ENCODE assay signal across 21 cellular contexts in genomic region chr5:2415678-2416077, GRCh38.
DNase-seq lines count a peak whose midpoint lies in the region; ATAC-seq and TF ChIP-seq lines count a peak whose summit lies in the region.
"Had no signal": no experiment of that assay in that cellular context is flagged by ENCODE, and none has a peak within 500 bp of the region (broad histone marks: within the 10 kb centered on the region; RNA-seq: fewer than 3 reads in every experiment).

No MANE protein-coding gene starts in this region.

- no peak overlapping the region for H3K27ac Mint-ChIP-seq in neural crest cell (ENCODE audit: unreplicated experiment)
- H3K27ac Mint-ChIP-seq: activated CD8-positive, alpha-beta memory T cell treated with anti-CD3 and anti-CD28 coated beads, Interleukin-2, amount 10 ng/mL, durations not matched to agents 7 days and 5 days; CD14-positive monocyte; mesothelial cell of epicardium; naive B cell had no signal

- no peak overlapping the region for H3K4me3 ChIP-seq in SK-N-SH (ENCODE audit: low read depth in 2 of 2, low read length in 1 of 2)
- H3K4me3 ChIP-seq: body of pancreas, SK-N-MC had no signal

- no peaks in the 10 kb centered on the region for H4K20me1 ChIP-seq in SK-N-SH (ENCODE audit: insufficient read depth)

- H3K4me1 ChIP-seq in SK-N-SH (ENCODE audit: control insufficient read depth in 1 of 2, insufficient read depth in 2 of 2, low read depth in 1 of 2, low read length in 1 of 2): no peaks in the 10 kb centered on the region
- H3K4me1 ChIP-seq: body of pancreas had no signal

- no peak overlapping the region for H3K9ac ChIP-seq in SK-N-SH
- H3K9ac ChIP-seq: KMS-11 had no signal

- peaks cover 69% of the 10 kb centered on the region for H3K27me3 Mint-ChIP-seq in neural crest cell (ENCODE audit: low read depth)
- H3K27me3 Mint-ChIP-seq: activated CD8-positive, alpha-beta memory T cell treated with anti-CD3 and anti-CD28 coated beads, Interleukin-2, amount 10 ng/mL, durations not matched to agents 7 days and 5 days; naive B cell had no signal

- DNase-seq in HT1080 (ENCODE audit: low read depth) (peak; percentile 20), SK-N-SH (peak; percentile 27), neural crest cell (ENCODE audit: low read depth, low spot score) (no peak), KBM-7 (no peak), HCEC 1CT (no peak)
- DNase-seq: activated CD4-positive, alpha-beta T cell treated with anti-CD3 and anti-CD28 coated beads, Interleukin-2, amount 50 U/mL, for 1 hour; activated CD8-positive, alpha-beta memory T cell treated with anti-CD3 and anti-CD28 coated beads, Interleukin-2, amount 10 ng/mL, durations not matched to agents 7 days and 5 days; activated naive CD4-positive, alpha-beta T cell; activated T-cell treated with anti-CD3 and anti-CD28 coated beads, Interleukin-2, amount 50 U/mL, for 48 hours; body of pancreas; Calu3; naive B cell; stimulated activated naive CD4-positive, alpha-beta T cell treated with Interleukin-2 at 50 U/mL for 16 hours; T-helper 2 cell had no signal

- WGBS in SK-N-SH (ENCODE audit: low lambda C conversion rate): 24% methylated on average over 11 of the region's 23 CpGs

- peaks cover 2% of the 10 kb centered on the region for H3K36me3 Mint-ChIP-seq in neural crest cell (ENCODE audit: low read depth)
- H3K36me3 Mint-ChIP-seq: activated CD8-positive, alpha-beta memory T cell treated with anti-CD3 and anti-CD28 coated beads, Interleukin-2, amount 10 ng/mL, durations not matched to agents 7 days and 5 days; CD14-positive monocyte; mesothelial cell of epicardium; naive B cell had no signal

- CTCF ChIA-PET in SK-N-SH (lab: Yijun Ruan, JAX): no interaction called here

- POLR2A ChIA-PET in SK-N-SH (lab: Yijun Ruan, JAX): no interaction called here

- H3K9me2 ChIP-seq in SK-N-SH: no peaks in the 10 kb centered on the region

- H3K4me1 Mint-ChIP-seq in neural crest cell: no peaks in the 10 kb centered on the region
- H3K4me1 Mint-ChIP-seq: activated CD8-positive, alpha-beta memory T cell treated with anti-CD3 and anti-CD28 coated beads, Interleukin-2, amount 10 ng/mL, durations not matched to agents 7 days and 5 days; CD14-positive monocyte; mesothelial cell of epicardium; naive B cell had no signal

- no peaks in the 10 kb centered on the region for H3K36me3 ChIP-seq in SK-N-SH (replicated peaks in 1 of 2; ENCODE audit: control insufficient read depth in 1 of 2, insufficient read depth in 2 of 2, low read length in 1 of 2)

- no peak for TF ChIP-seq RAD21 in SK-N-SH (IDR thresholded peaks at IDR 0.05; ENCODE audit: low read length)

- ATAC-seq in GM18861 (IDR thresholded peaks at IDR 0.05; ENCODE audit: unreplicated experiment): no peak
- ATAC-seq: activated CD8-positive, alpha-beta memory T cell treated with anti-CD3 and anti-CD28 coated beads, Interleukin-2, amount 10 ng/mL, durations not matched to agents 7 days and 5 days; body of pancreas; HCT116 had no signal

- H2AFZ ChIP-seq in SK-N-SH (ENCODE audit: low read depth): no peak overlapping the region

- in situ Hi-C loops in KBM-7 (cut with MboI; ENCODE audit: low pct_unique_long_range_greater_than_20kb, low sequenced_read_pairs): no loop called here

- H3K9me3 Mint-ChIP-seq in neural crest cell: peaks cover 5% of the 10 kb centered on the region

- no peak overlapping the region for H3K27ac ChIP-seq in SK-N-SH (ENCODE audit: low read depth in 2 of 2, low read length in 1 of 2)
- H3K27ac ChIP-seq: body of pancreas, KMS-11, SK-N-MC had no signal

- no peak for TF ChIP-seq EP300 in SK-N-SH (IDR thresholded peaks at IDR 0.05; ENCODE audit: borderline replicate concordance in 1 of 2, low read depth in 1 of 2, low read length in 1 of 2)

- H3K9me3 ChIP-seq in SK-N-SH: no peaks in the 10 kb centered on the region
- H3K9me3 ChIP-seq: body of pancreas had no signal

- no peaks in the 10 kb centered on the region for H3F3A ChIP-seq in SK-N-SH (replicated peaks; ENCODE audit: insufficient read depth)

- no peak overlapping the region for H3K4me3 Mint-ChIP-seq in neural crest cell
- H3K4me3 Mint-ChIP-seq: activated CD8-positive, alpha-beta memory T cell treated with anti-CD3 and anti-CD28 coated beads, Interleukin-2, amount 10 ng/mL, durations not matched to agents 7 days and 5 days; CD14-positive monocyte; mesothelial cell of epicardium had no signal

- TF ChIP-seq CTCF in GM12873 (IDR thresholded peaks at IDR 0.05; ENCODE audit: insufficient read depth, low read depth, low read length, missing control alignments) (peak; percentile 5), SK-N-SH (IDR thresholded peaks at IDR 0.05) (peak; percentile 33; the same call in 1 of the 2 replicates), neural crest cell (conservative IDR thresholded peaks at IDR 0.05) (peak; percentile 37)

- H3K27me3 ChIP-seq in SK-N-SH (ENCODE audit: insufficient read depth): no peaks in the 10 kb centered on the region; the same call in 1 of the 2 replicates
- H3K27me3 ChIP-seq: body of pancreas had no signal

- H3K79me2 ChIP-seq in SK-N-SH (ENCODE audit: insufficient read depth): no peaks in the 10 kb centered on the region

- no peak overlapping the region for H3K4me2 ChIP-seq in SK-N-SH
- H3K4me2 ChIP-seq: KMS-11 had no signal

TF ChIP-seq in SK-N-SH, 30 proteins besides CTCF, POLR2A, EP300 and RAD21:
- TF ChIP-seq RFX5 (IDR thresholded peaks at IDR 0.05; ENCODE audit: low read length): no peak
- no peak for TF ChIP-seq RCOR1 (IDR thresholded peaks at IDR 0.05; ENCODE audit: low read length)

Comparison
In these comparisons a context has a peak if more than half of its experiments do, and no peak if none do; other contexts are left out.
1. DNase-seq: peak in HT1080 (single experiment) and SK-N-SH (single experiment); none in neural crest cell (single experiment), KBM-7 (single experiment) and HCEC 1CT (single experiment).
2. Peak in every context shown above with its lines, with median percentiles within 50 percentile points of each other: CTCF ChIP-seq.